21 cellular contexts compared by ENCODE assay signal in genomic region chr2:20304411-20304810, GRCh38. TPM values are rescaled to one million over a fixed set of nuclear protein-coding genes. Genes with fewer than 3 reads are reported as not detected.
DNase-seq lines count a peak whose midpoint lies in the region; ATAC-seq, FAIRE-seq and TF ChIP-seq lines count a peak whose summit lies in the region.
"Had no signal": no experiment of that assay in that cellular context is flagged by ENCODE, and none has a peak within 500 bp of the region (broad histone marks: within the 10 kb centered on the region; RNA-seq: fewer than 3 reads in every experiment).

No MANE protein-coding gene starts in this region.

- no peak overlapping the region for H2AFZ ChIP-seq in astrocyte (ENCODE audit: low read depth, low read length)

- DNase-seq in cardiac muscle cell (ENCODE audit: low read depth in 1 of 2, low spot score in 1 of 2) (no peak), cardiac septum (ENCODE audit: low spot score) (no peak), astrocyte (ENCODE audit: low read depth) (peak; percentile 78), frontal cortex (ENCODE audit: low spot score in 2 of 2) (no peak), epidermal melanocyte (ENCODE audit: insufficient read length, low spot score) (no peak)
- no peak for DNase-seq in activated CD8-positive, alpha-beta memory T cell treated with anti-CD3 and anti-CD28 coated beads, Interleukin-2, amount 10 ng/mL, durations not matched to agents 7 days and 5 days
- DNase-seq in stimulated activated CD4-positive, alpha-beta T cell treated with anti-CD3 and anti-CD28 coated beads, Interleukin-12 subunit alpha, Interleukin-12 subunit beta, amount 100 ng/mL, for 4 hours: no peak
- DNase-seq: CD8-positive, alpha-beta T cell; DMS79 treated with DMSO at 0.1 percent for 48 hours; effector CD8-positive, alpha-beta T cell; Kasumi-1; naive thymus-derived CD8-positive, alpha-beta T cell; NCI-H1436 treated with DMSO at 0.1 percent for 48 hours; psoas muscle; stimulated activated naive CD4-positive, alpha-beta T cell treated with Interleukin-2 at 50 U/mL for 16 hours; upper lobe of left lung had no signal

- H3K27ac Mint-ChIP-seq in astrocyte (ENCODE audit: unreplicated experiment): peak overlapping the region; percentile 43
- no peak overlapping the region for H3K27ac Mint-ChIP-seq in activated CD8-positive, alpha-beta memory T cell treated with anti-CD3 and anti-CD28 coated beads, Interleukin-2, amount 10 ng/mL, durations not matched to agents 7 days and 5 days

- intact Hi-C loops in cardiac septum (cut with DNase I): no loop called here

- H3K27me3 ChIP-seq in cardiac muscle cell (no peaks in the 10 kb centered on the region), astrocyte (ENCODE audit: insufficient read depth, low read length) (no peaks in the 10 kb centered on the region)
- H3K27me3 ChIP-seq: upper lobe of left lung had no signal

- peaks cover 35% of the 10 kb centered on the region for H4K20me1 ChIP-seq in astrocyte (ENCODE audit: insufficient read depth, low read length)

- peaks cover 10% of the 10 kb centered on the region for H3K36me3 Mint-ChIP-seq in astrocyte (ENCODE audit: low read depth, unreplicated experiment)
- peaks cover 55% of the 10 kb centered on the region for H3K36me3 Mint-ChIP-seq in activated CD8-positive, alpha-beta memory T cell treated with anti-CD3 and anti-CD28 coated beads, Interleukin-2, amount 10 ng/mL, durations not matched to agents 7 days and 5 days

- no peak for ATAC-seq in activated CD8-positive, alpha-beta memory T cell treated with anti-CD3 and anti-CD28 coated beads, Interleukin-2, amount 10 ng/mL, durations not matched to agents 7 days and 5 days
- no peak for ATAC-seq in esophagus mucosa
- ATAC-seq: activated CD4-positive, CD25-positive, alpha-beta regulatory T cell treated with anti-CD3 and anti-CD28 coated beads, Interleukin-2, amount 50 U/mL, for 24 hours; CD8-positive, alpha-beta T cell; naive thymus-derived CD8-positive, alpha-beta T cell; psoas muscle; Right ventricle myocardium inferior had no signal

- H3K4me1 Mint-ChIP-seq in astrocyte (ENCODE audit: low read depth, unreplicated experiment): peaks cover 23% of the 10 kb centered on the region
- H3K4me1 Mint-ChIP-seq in activated CD8-positive, alpha-beta memory T cell treated with anti-CD3 and anti-CD28 coated beads, Interleukin-2, amount 10 ng/mL, durations not matched to agents 7 days and 5 days: peaks cover 8% of the 10 kb centered on the region

- peak overlapping the region; percentile 4 for H3K27ac ChIP-seq in cardiac muscle cell
- peak overlapping the region; percentile 54 for H3K27ac ChIP-seq in astrocyte (ENCODE audit: low read depth, low read length)
- H3K27ac ChIP-seq: psoas muscle, upper lobe of left lung had no signal

- H3K4me3 Mint-ChIP-seq in astrocyte (ENCODE audit: unreplicated experiment): no peak overlapping the region
- no peak overlapping the region for H3K4me3 Mint-ChIP-seq in activated CD8-positive, alpha-beta memory T cell treated with anti-CD3 and anti-CD28 coated beads, Interleukin-2, amount 10 ng/mL, durations not matched to agents 7 days and 5 days
- H3K4me3 Mint-ChIP-seq: brain; CD8-positive, alpha-beta T cell had no signal

- no peak for FAIRE-seq in astrocyte (lab: Jason Lieb, UNC)
- peak; percentile 17 for FAIRE-seq in frontal cortex (lab: Jason Lieb, UNC)

- CTCF ChIA-PET in activated CD8-positive, alpha-beta memory T cell treated with anti-CD3 and anti-CD28 coated beads, Interleukin-2, amount 10 ng/mL, durations not matched to agents 7 days and 5 days (lab: Charles Lee): interaction anchor here (0.6 to 1.5 kb wide), 3 partner anchors 13 to 22 kb away, joined by 3 to 6 read pairs (median 4); no protein-coding TSS in a partner anchor

- no peak overlapping the region for H3K4me3 ChIP-seq in cardiac muscle cell
- no peak overlapping the region for H3K4me3 ChIP-seq in astrocyte (ENCODE audit: insufficient read depth, low read depth, low read length)
- H3K4me3 ChIP-seq: lung, psoas muscle, upper lobe of left lung had no signal

- no peaks in the 10 kb centered on the region for H3K27me3 Mint-ChIP-seq in astrocyte (ENCODE audit: low read depth, unreplicated experiment)
- H3K27me3 Mint-ChIP-seq in activated CD8-positive, alpha-beta memory T cell treated with anti-CD3 and anti-CD28 coated beads, Interleukin-2, amount 10 ng/mL, durations not matched to agents 7 days and 5 days: no peaks in the 10 kb centered on the region
- H3K27me3 Mint-ChIP-seq: brain; naive thymus-derived CD8-positive, alpha-beta T cell had no signal

- H3K9me3 ChIP-seq in cardiac muscle cell (ENCODE audit: low read depth): no peaks in the 10 kb centered on the region
- H3K9me3 ChIP-seq in astrocyte (ENCODE audit: insufficient read depth, low read depth, low read length): no peaks in the 10 kb centered on the region
- H3K9me3 ChIP-seq: psoas muscle, upper lobe of left lung had no signal

- peaks cover 7% of the 10 kb centered on the region for H3K4me1 ChIP-seq in cardiac muscle cell (ENCODE audit: low read depth)
- peaks cover 25% of the 10 kb centered on the region for H3K4me1 ChIP-seq in astrocyte (ENCODE audit: insufficient read depth, low read length)
- H3K4me1 ChIP-seq: psoas muscle had no signal

- H3K36me3 ChIP-seq in cardiac muscle cell (peaks cover 26% of the 10 kb centered on the region), astrocyte (ENCODE audit: insufficient read depth, low read length) (peaks cover 19% of the 10 kb centered on the region)

- no peak overlapping the region for H3K9ac ChIP-seq in astrocyte (ENCODE audit: low read length)

- H3K79me2 ChIP-seq in astrocyte (ENCODE audit: insufficient read depth, low read length): peaks cover 73% of the 10 kb centered on the region

- peak overlapping the region; percentile 55 for H3K4me2 ChIP-seq in astrocyte (ENCODE audit: low read length)

- TF ChIP-seq CTCF in cardiac muscle cell (IDR thresholded peaks at IDR 0.05; ENCODE audit: low read depth, low read length): no peak
- TF ChIP-seq CTCF in astrocyte (IDR thresholded peaks at IDR 0.05; ENCODE audit: insufficient read depth, low read depth, low read length): no peak

- no peaks in the 10 kb centered on the region for H3K9me3 Mint-ChIP-seq in astrocyte (ENCODE audit: unreplicated experiment)
- H3K9me3 Mint-ChIP-seq in activated CD8-positive, alpha-beta memory T cell treated with anti-CD3 and anti-CD28 coated beads, Interleukin-2, amount 10 ng/mL, durations not matched to agents 7 days and 5 days (ENCODE audit: low read depth): no peaks in the 10 kb centered on the region
- H3K9me3 Mint-ChIP-seq: brain; CD8-positive, alpha-beta T cell; naive thymus-derived CD8-positive, alpha-beta T cell had no signal

RNA-seq across cellular contexts. Expression of gene PUM2, which starts 46.2 kb away (rescaled TPM):
- 27.3 and 35.8 TPM in 2 replicates for total RNA-seq in cardiac muscle cell
- polyA plus RNA-seq in cardiac muscle cell: 18.4 and 20.1 TPM in 2 replicates
- 75.6 TPM for total RNA-seq in cardiac septum
- 55.6 and 69.4 TPM in 2 replicates for total RNA-seq in astrocyte
- 118 TPM for total RNA-seq in frontal cortex
- 100 to 1,000 TPM; 120 to 127 TPM for total RNA-seq in activated CD8-positive, alpha-beta memory T cell treated with anti-CD3 and anti-CD28 coated beads, Interleukin-2, amount 10 ng/mL, durations not matched to agents 7 days and 5 days
- total RNA-seq in esophagus mucosa: 53.6 TPM
